Comparison of ENCODE assay signal across 8 cellular contexts in genomic region chr2:88350641-88351601, GRCh38.
DNase-seq lines count a peak whose midpoint lies in the region; ATAC-seq and TF ChIP-seq lines count a peak whose summit lies in the region.

No MANE protein-coding gene starts in this region.

- peaks cover 5% of the 10 kb centered on the region; the same call in 1 of the 2 replicates for H3F3A ChIP-seq in GM23338 (replicated peaks; ENCODE audit: low read depth)

- H3K4me1 Mint-ChIP-seq in GM23338 (peaks cover 17% of the 10 kb centered on the region), type B pancreatic cell (ENCODE audit: unreplicated experiment) (no peaks in the 10 kb centered on the region)
- H3K4me1 Mint-ChIP-seq in activated T-helper 2 cell treated with anti-CD3 and anti-CD28 coated beads, Interferon-gamma antibody, Interleukin-2, Interleukin-4, amounts not matched to agents 10 μg/mL and 5 μg/mL and 100 μg/mL, durations not matched to agents 14 hours and 24 hours and 36 hours (ENCODE audit: low read depth), result peaks cover 3% of the 10 kb centered on the region

- TF ChIP-seq CTCF in GM23338 (conservative IDR thresholded peaks at IDR 0.05; ENCODE audit: low read depth in 2 of 2) (peak; percentile 85 to 89), parathyroid adenoma (IDR thresholded peaks at IDR 0.05) (peak; percentile 6), type B pancreatic cell (conservative IDR thresholded peaks at IDR 0.05) (peak; percentile 89)

- no peaks in the 10 kb centered on the region for H3K9me2 ChIP-seq in GM23338 (ENCODE audit: insufficient read depth)

- H3K36me3 Mint-ChIP-seq in GM23338 (ENCODE audit: low read depth) (peaks cover 3% of the 10 kb centered on the region; the same call in 2 of the 3 replicates), type B pancreatic cell (no peaks in the 10 kb centered on the region)
- H3K36me3 Mint-ChIP-seq in activated T-helper 2 cell treated with anti-CD3 and anti-CD28 coated beads, Interferon-gamma antibody, Interleukin-2, Interleukin-4, amounts not matched to agents 10 μg/mL and 5 μg/mL and 100 μg/mL, durations not matched to agents 14 hours and 24 hours and 36 hours (ENCODE audit: low read depth), result no peaks in the 10 kb centered on the region

- DNase-seq in CD1c-positive myeloid dendritic cell (ENCODE audit: extremely low spot score) (peak; percentile 68), GM23338 (ENCODE audit: low spot score) (peak; percentile 93), NT2/D1 (ENCODE audit: low read depth, low spot score) (peak; percentile 72), glomerular visceral epithelial cell (ENCODE audit: extremely low spot score) (peak; percentile 36), type B pancreatic cell (ENCODE audit: extremely low spot score, unreplicated experiment) (peak; percentile 77), cerebellar nuclear complex (lab: John Stamatoyannopoulos, UW) (no peak)
- peak; percentile 59 for DNase-seq in activated T-helper 2 cell treated with anti-CD3 and anti-CD28 coated beads, Interferon-gamma antibody, Interleukin-2, Interleukin-4, amounts not matched to agents 10 μg/mL and 5 μg/mL and 100 μg/mL, durations not matched to agents 14 hours and 24 hours and 36 hours (ENCODE audit: low spot score)

- peaks cover 23% of the 10 kb centered on the region for H3K4me1 ChIP-seq in GM23338 (ENCODE audit: insufficient read depth)
- peaks cover 7% of the 10 kb centered on the region for H3K4me1 ChIP-seq in NT2/D1 (ENCODE audit: insufficient read depth, insufficient read length)
- H3K4me1 ChIP-seq in parathyroid adenoma, result no peaks in the 10 kb centered on the region

- H3K4me2 ChIP-seq in GM23338, result peak overlapping the region; percentile 77
- H3K4me2 ChIP-seq in parathyroid adenoma (ENCODE audit: low read length), result peak overlapping the region; percentile 78

- ATAC-seq in GM23338, result peak; percentile 85

- H3K9me3 Mint-ChIP-seq in GM23338, result peaks cover 3% of the 10 kb centered on the region; the same call in 2 of the 3 replicates
- H3K9me3 Mint-ChIP-seq in activated T-helper 2 cell treated with anti-CD3 and anti-CD28 coated beads, Interferon-gamma antibody, Interleukin-2, Interleukin-4, amounts not matched to agents 10 μg/mL and 5 μg/mL and 100 μg/mL, durations not matched to agents 14 hours and 24 hours and 36 hours, result no peaks in the 10 kb centered on the region
- no peaks in the 10 kb centered on the region for H3K9me3 Mint-ChIP-seq in type B pancreatic cell

- H3K36me3 ChIP-seq in GM23338 (ENCODE audit: insufficient read depth) (no peaks in the 10 kb centered on the region), NT2/D1 (ENCODE audit: insufficient read depth, insufficient read length, low read length) (no peaks in the 10 kb centered on the region), parathyroid adenoma (ENCODE audit: control insufficient read depth, insufficient read depth, low read length) (no peaks in the 10 kb centered on the region)

- intact Hi-C loops in activated T-helper 2 cell treated with anti-CD3 and anti-CD28 coated beads, Interferon-gamma antibody, Interleukin-2, Interleukin-4, amounts not matched to agents 10 μg/mL and 5 μg/mL and 100 μg/mL, durations not matched to agents 14 hours and 24 hours and 36 hours (cut with micrococcal nuclease), result no loop called here

- H3K27me3 ChIP-seq in GM23338 (ENCODE audit: insufficient read depth) (peaks cover 13% of the 10 kb centered on the region), NT2/D1 (ENCODE audit: insufficient read depth, insufficient read length) (peaks cover 3% of the 10 kb centered on the region), parathyroid adenoma (ENCODE audit: control insufficient read depth, insufficient read depth, low read length) (no peaks in the 10 kb centered on the region)

- peak overlapping the region; percentile 74 for H3K4me3 Mint-ChIP-seq in GM23338
- H3K4me3 Mint-ChIP-seq in activated T-helper 2 cell treated with anti-CD3 and anti-CD28 coated beads, Interferon-gamma antibody, Interleukin-2, Interleukin-4, amounts not matched to agents 10 μg/mL and 5 μg/mL and 100 μg/mL, durations not matched to agents 14 hours and 24 hours and 36 hours (ENCODE audit: low read depth), result peak overlapping the region; percentile 26
- H3K4me3 Mint-ChIP-seq in type B pancreatic cell, result peak overlapping the region; percentile 82

- H4K20me1 ChIP-seq in GM23338 (replicated peaks; ENCODE audit: insufficient read depth), result no peaks in the 10 kb centered on the region

- H3K9me3 ChIP-seq in NT2/D1 (ENCODE audit: insufficient read depth, low read length), result no peaks in the 10 kb centered on the region
- H3K9me3 ChIP-seq in parathyroid adenoma (ENCODE audit: control insufficient read depth, low read length), result no peaks in the 10 kb centered on the region

- no peaks in the 10 kb centered on the region for H3K79me2 ChIP-seq in GM23338 (replicated peaks; ENCODE audit: insufficient read depth)
- H3K79me2 ChIP-seq in parathyroid adenoma, result no peaks in the 10 kb centered on the region

- H3K27me3 Mint-ChIP-seq in GM23338 (ENCODE audit: insufficient read depth, low read depth, poor library complexity) (peaks cover 22% of the 10 kb centered on the region), type B pancreatic cell (peaks cover 33% of the 10 kb centered on the region)
- H3K27me3 Mint-ChIP-seq in activated T-helper 2 cell treated with anti-CD3 and anti-CD28 coated beads, Interferon-gamma antibody, Interleukin-2, Interleukin-4, amounts not matched to agents 10 μg/mL and 5 μg/mL and 100 μg/mL, durations not matched to agents 14 hours and 24 hours and 36 hours (ENCODE audit: low read depth), result peaks cover 22% of the 10 kb centered on the region

- H2AFZ ChIP-seq in GM23338 (peak overlapping the region; percentile 70), parathyroid adenoma (peak overlapping the region; percentile 30)

- H3K4me3 ChIP-seq in GM23338, result peak overlapping the region; percentile 56
- peak overlapping the region; percentile 30 for H3K4me3 ChIP-seq in NT2/D1 (ENCODE audit: insufficient read length, low read depth)
- peak overlapping the region; percentile 37 for H3K4me3 ChIP-seq in parathyroid adenoma (ENCODE audit: low read depth, low read length)

- H3K9ac ChIP-seq in NT2/D1 (ENCODE audit: insufficient read length, low read depth) (peak overlapping the region; percentile 65), parathyroid adenoma (no peak overlapping the region)

- H3K27ac ChIP-seq in GM23338 (ENCODE audit: low read depth), result peak overlapping the region; percentile 87
- H3K27ac ChIP-seq in parathyroid adenoma, result no peak overlapping the region

- H3K27ac Mint-ChIP-seq in GM23338, result peak overlapping the region; percentile 98
- no peak overlapping the region for H3K27ac Mint-ChIP-seq in activated T-helper 2 cell treated with anti-CD3 and anti-CD28 coated beads, Interferon-gamma antibody, Interleukin-2, Interleukin-4, amounts not matched to agents 10 μg/mL and 5 μg/mL and 100 μg/mL, durations not matched to agents 14 hours and 24 hours and 36 hours
- H3K27ac Mint-ChIP-seq in type B pancreatic cell, result peak overlapping the region; percentile 39

TF ChIP-seq in GM23338, 12 proteins besides CTCF, POLR2A, EP300 and RAD21:
- TF ChIP-seq POLR2AphosphoS5 (IDR thresholded peaks at IDR 0.05; ENCODE audit: low read depth), result peak; percentile 60
- no peak for TF ChIP-seq REST (IDR thresholded peaks at IDR 0.05; ENCODE audit: unreplicated experiment)
TF ChIP-seq in GM23338: peak in this region for 1.

Comparison
In these comparisons a context has a peak if more than half of its experiments do, and no peak if none do; other contexts are left out.
1. DNase-seq: peak in CD1c-positive myeloid dendritic cell (single experiment), GM23338 (single experiment), NT2/D1 (single experiment), activated T-helper 2 cell treated with anti-CD3 and anti-CD28 coated beads, Interferon-gamma antibody, Interleukin-2, Interleukin-4, amounts not matched to agents 10 μg/mL and 5 μg/mL and 100 μg/mL, durations not matched to agents 14 hours and 24 hours and 36 hours (single experiment), glomerular visceral epithelial cell (single experiment) and type B pancreatic cell (single experiment); none in cerebellar nuclear complex (0 of 2).
2. H3K4me3 Mint-ChIP-seq: peak in every context shown above with its lines; median percentile 82 in type B pancreatic cell; 74 in GM23338; 26 in activated T-helper 2 cell treated with anti-CD3 and anti-CD28 coated beads, Interferon-gamma antibody, Interleukin-2, Interleukin-4, amounts not matched to agents 10 μg/mL and 5 μg/mL and 100 μg/mL, durations not matched to agents 14 hours and 24 hours and 36 hours.
3. CTCF ChIP-seq: peak in every context shown above with its lines; median percentile 89 in type B pancreatic cell; 87 in GM23338; 6 in parathyroid adenoma.
4. Peak in every context shown above with its lines, with median percentiles within 50 percentile points of each other: H3K4me3 ChIP-seq.